ENCODE assay signal across 1 cellular context in genomic region chr11:31601635-31602282, GRCh38.
TF ChIP-seq lines count a peak whose summit lies in the region.

No MANE protein-coding gene starts in this region.

TF ChIP-seq in H1, 55 proteins besides CTCF, POLR2A, EP300 and RAD21:
- TF ChIP-seq, protein P1, sequence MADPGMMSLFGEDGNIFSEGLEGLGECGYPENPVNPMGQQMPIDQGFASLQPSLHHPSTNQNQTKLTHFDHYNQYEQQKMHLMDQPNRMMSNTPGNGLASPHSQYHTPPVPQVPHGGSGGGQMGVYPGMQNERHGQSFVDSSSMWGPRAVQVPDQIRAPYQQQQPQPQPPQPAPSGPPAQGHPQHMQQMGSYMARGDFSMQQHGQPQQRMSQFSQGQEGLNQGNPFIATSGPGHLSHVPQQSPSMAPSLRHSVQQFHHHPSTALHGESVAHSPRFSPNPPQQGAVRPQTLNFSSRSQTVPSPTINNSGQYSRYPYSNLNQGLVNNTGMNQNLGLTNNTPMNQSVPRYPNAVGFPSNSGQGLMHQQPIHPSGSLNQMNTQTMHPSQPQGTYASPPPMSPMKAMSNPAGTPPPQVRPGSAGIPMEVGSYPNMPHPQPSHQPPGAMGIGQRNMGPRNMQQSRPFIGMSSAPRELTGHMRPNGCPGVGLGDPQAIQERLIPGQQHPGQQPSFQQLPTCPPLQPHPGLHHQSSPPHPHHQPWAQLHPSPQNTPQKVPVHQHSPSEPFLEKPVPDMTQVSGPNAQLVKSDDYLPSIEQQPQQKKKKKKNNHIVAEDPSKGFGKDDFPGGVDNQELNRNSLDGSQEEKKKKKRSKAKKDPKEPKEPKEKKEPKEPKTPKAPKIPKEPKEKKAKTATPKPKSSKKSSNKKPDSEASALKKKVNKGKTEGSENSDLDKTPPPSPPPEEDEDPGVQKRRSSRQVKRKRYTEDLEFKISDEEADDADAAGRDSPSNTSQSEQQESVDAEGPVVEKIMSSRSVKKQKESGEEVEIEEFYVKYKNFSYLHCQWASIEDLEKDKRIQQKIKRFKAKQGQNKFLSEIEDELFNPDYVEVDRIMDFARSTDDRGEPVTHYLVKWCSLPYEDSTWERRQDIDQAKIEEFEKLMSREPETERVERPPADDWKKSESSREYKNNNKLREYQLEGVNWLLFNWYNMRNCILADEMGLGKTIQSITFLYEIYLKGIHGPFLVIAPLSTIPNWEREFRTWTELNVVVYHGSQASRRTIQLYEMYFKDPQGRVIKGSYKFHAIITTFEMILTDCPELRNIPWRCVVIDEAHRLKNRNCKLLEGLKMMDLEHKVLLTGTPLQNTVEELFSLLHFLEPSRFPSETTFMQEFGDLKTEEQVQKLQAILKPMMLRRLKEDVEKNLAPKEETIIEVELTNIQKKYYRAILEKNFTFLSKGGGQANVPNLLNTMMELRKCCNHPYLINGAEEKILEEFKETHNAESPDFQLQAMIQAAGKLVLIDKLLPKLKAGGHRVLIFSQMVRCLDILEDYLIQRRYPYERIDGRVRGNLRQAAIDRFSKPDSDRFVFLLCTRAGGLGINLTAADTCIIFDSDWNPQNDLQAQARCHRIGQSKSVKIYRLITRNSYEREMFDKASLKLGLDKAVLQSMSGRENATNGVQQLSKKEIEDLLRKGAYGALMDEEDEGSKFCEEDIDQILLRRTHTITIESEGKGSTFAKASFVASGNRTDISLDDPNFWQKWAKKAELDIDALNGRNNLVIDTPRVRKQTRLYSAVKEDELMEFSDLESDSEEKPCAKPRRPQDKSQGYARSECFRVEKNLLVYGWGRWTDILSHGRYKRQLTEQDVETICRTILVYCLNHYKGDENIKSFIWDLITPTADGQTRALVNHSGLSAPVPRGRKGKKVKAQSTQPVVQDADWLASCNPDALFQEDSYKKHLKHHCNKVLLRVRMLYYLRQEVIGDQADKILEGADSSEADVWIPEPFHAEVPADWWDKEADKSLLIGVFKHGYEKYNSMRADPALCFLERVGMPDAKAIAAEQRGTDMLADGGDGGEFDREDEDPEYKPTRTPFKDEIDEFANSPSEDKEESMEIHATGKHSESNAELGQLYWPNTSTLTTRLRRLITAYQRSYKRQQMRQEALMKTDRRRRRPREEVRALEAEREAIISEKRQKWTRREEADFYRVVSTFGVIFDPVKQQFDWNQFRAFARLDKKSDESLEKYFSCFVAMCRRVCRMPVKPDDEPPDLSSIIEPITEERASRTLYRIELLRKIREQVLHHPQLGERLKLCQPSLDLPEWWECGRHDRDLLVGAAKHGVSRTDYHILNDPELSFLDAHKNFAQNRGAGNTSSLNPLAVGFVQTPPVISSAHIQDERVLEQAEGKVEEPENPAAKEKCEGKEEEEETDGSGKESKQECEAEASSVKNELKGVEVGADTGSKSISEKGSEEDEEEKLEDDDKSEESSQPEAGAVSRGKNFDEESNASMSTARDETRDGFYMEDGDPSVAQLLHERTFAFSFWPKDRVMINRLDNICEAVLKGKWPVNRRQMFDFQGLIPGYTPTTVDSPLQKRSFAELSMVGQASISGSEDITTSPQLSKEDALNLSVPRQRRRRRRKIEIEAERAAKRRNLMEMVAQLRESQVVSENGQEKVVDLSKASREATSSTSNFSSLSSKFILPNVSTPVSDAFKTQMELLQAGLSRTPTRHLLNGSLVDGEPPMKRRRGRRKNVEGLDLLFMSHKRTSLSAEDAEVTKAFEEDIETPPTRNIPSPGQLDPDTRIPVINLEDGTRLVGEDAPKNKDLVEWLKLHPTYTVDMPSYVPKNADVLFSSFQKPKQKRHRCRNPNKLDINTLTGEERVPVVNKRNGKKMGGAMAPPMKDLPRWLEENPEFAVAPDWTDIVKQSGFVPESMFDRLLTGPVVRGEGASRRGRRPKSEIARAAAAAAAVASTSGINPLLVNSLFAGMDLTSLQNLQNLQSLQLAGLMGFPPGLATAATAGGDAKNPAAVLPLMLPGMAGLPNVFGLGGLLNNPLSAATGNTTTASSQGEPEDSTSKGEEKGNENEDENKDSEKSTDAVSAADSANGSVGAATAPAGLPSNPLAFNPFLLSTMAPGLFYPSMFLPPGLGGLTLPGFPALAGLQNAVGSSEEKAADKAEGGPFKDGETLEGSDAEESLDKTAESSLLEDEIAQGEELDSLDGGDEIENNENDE (IDR thresholded peaks at IDR 0.05; ENCODE audit: insufficient replicate concordance, low read length) = peak; percentile 66
- TF ChIP-seq GABPA (IDR thresholded peaks at IDR 0.05; ENCODE audit: borderline replicate concordance, insufficient read depth, low read length) (no peak), SIRT6 (IDR thresholded peaks at IDR 0.05; ENCODE audit: low read length) (no peak), SUZ12 (IDR thresholded peaks at IDR 0.05; ENCODE audit: low read length) (no peak), POU5F1 (IDR thresholded peaks at IDR 0.05; ENCODE audit: low read depth, low read length) (peak; percentile 6; the same call in 1 of the 2 replicates), RBBP5 (IDR thresholded peaks at IDR 0.05; ENCODE audit: borderline replicate concordance, low read depth, low read length) (no peak), YY1 (IDR thresholded peaks at IDR 0.05; ENCODE audit: low read depth, low read length) (no peak), MAFK (IDR thresholded peaks at IDR 0.05; ENCODE audit: low read depth, low read length) (no peak)
TF ChIP-seq in H1: peak in this region for 2.
